ENCODE assay signal across 8 cellular contexts in genomic region chr11:62542750-62543567, GRCh38. TPM values are rescaled to one million over a fixed set of nuclear protein-coding genes. Genes with fewer than 3 reads are reported as not detected.
DNase-seq lines count a peak whose midpoint lies in the region; ATAC-seq and TF ChIP-seq lines count a peak whose summit lies in the region.

No MANE protein-coding gene starts in this region.

- no peaks in the 10 kb centered on the region for H3K9me3 Mint-ChIP-seq in natural killer cell

- no peaks in the 10 kb centered on the region for H3K27me3 Mint-ChIP-seq in natural killer cell (ENCODE audit: low read depth in 2 of 2)

- no peaks in the 10 kb centered on the region for H3K36me3 ChIP-seq in transverse colon

- H3K9me3 ChIP-seq in transverse colon, result no peaks in the 10 kb centered on the region

- DNase-seq in GM04503 (ENCODE audit: low read depth) (peak; percentile 43), HT-29 (ENCODE audit: low spot score) (peak; percentile 95), RPMI7951 (ENCODE audit: low read depth) (peak; percentile 75), fibroblast of peridontal ligament (ENCODE audit: extremely low read depth) (peak; percentile 80), natural killer cell (peak; percentile 67), transverse colon (peak; percentile 87)
- DNase-seq in activated effector memory CD4-positive, alpha-beta T cell treated with Interleukin-2 at 50 U/mL for 16 hours, result peak; percentile 56

- ATAC-seq in natural killer cell, result peak; percentile 59 to 70 (median 59)
- ATAC-seq in GM21528 (IDR thresholded peaks at IDR 0.05; ENCODE audit: low FRiP score, unreplicated experiment), result no peak

- TF ChIP-seq CTCF in natural killer cell (IDR thresholded peaks at IDR 0.05), result peak; percentile 96
- TF ChIP-seq CTCF in transverse colon (IDR thresholded peaks at IDR 0.05), result peak; percentile 99 to 100 (median 99)

- no peaks in the 10 kb centered on the region for H3K36me3 Mint-ChIP-seq in natural killer cell

- WGBS in transverse colon (ENCODE audit: low coverage in 1 of 2), 2 donors, result 11% methylated on average over 29 of the region's 30 CpGs; no CpG with 5 or more reads in 1 of the 2 donors

- no peak for TF ChIP-seq EP300 in transverse colon (IDR thresholded peaks at IDR 0.05; ENCODE audit: low read depth)

- H3K27ac ChIP-seq in transverse colon, result peak overlapping the region; percentile 96 to 100 (median 97)

- H3K27ac Mint-ChIP-seq in natural killer cell, result peak overlapping the region; percentile 92 to 94

- H3K4me1 Mint-ChIP-seq in natural killer cell, result peaks cover 71 to 82% of the 10 kb centered on the region in 2 donors

- peaks cover 52 to 80% (median 71%) of the 10 kb centered on the region in 4 donors for H3K4me1 ChIP-seq in transverse colon

- TF ChIP-seq POLR2A in transverse colon (IDR thresholded peaks at IDR 0.05), result no peak

- no peaks in the 10 kb centered on the region for H3K27me3 ChIP-seq in transverse colon

- in situ Hi-C loops in transverse colon (cut with MboI; ENCODE audit: low pct_ligation_motif_present in 1 of 4, low pct_unique_long_range_greater_than_20kb in 1 of 4, low sequenced_read_pairs in 3 of 4), result loop anchor here in 1 of 4 donors (10.0 kb wide), 1 partner anchor 118 kb away; no protein-coding TSS in a partner anchor

- peak overlapping the region; percentile 97 for H3K4me3 Mint-ChIP-seq in natural killer cell

- intact Hi-C loops in natural killer cell (cut with micrococcal nuclease), result loop anchor here (1.0 to 5.0 kb wide), 2 partner anchors 13 to 116 kb away; no protein-coding TSS in a partner anchor
- intact Hi-C loops in transverse colon (cut with DNase I; ENCODE audit: low total_unique reads), result loop anchor here (2.0 to 10.0 kb wide), 2 partner anchors 118 to 148 kb away; no protein-coding TSS in a partner anchor

- H3K4me3 ChIP-seq in transverse colon, result peak overlapping the region; percentile 74 to 96 (median 80)

RNA-seq across cellular contexts. Expression of gene AHNAK, which starts 3.6 kb away (rescaled TPM):
- total RNA-seq in HT-29 (2014; rRNA removed; shearing (Covaris generic)), result 281 and 282 TPM in 2 replicates
- 184 and 206 TPM in 2 replicates for total RNA-seq in RPMI7951 (2014; rRNA removed; shearing (Covaris generic))
- 100 to 1,000 TPM; 623 to 740 (median 677) TPM for total RNA-seq in natural killer cell
- total RNA-seq in transverse colon, result 1,000 to 10,000 TPM in 1 of 4 donors, 100 to 1,000 TPM in 3; 561 to 1,032 (median 742) TPM

RNA-seq across cellular contexts. Expression of gene EEF1G, which starts 30.7 kb away (rescaled TPM):
- total RNA-seq in HT-29 (2014; rRNA removed; shearing (Covaris generic)), result 1,888 and 1,945 TPM in 2 replicates
- total RNA-seq in RPMI7951 (2014; rRNA removed; shearing (Covaris generic)), result 841 and 1,053 TPM in 2 replicates
- 100 to 1,000 TPM; 628 to 754 (median 714) TPM for total RNA-seq in natural killer cell
- 1,000 to 10,000 TPM in 3 of 4 donors, 100 to 1,000 TPM in 1; 337 to 1,276 (median 1,207) TPM for total RNA-seq in transverse colon

RNA-seq across cellular contexts. Expression of gene TUT1, which starts 48.4 kb away (rescaled TPM):
- 19.3 and 25.1 TPM in 2 replicates for total RNA-seq in HT-29 (2014; rRNA removed; shearing (Covaris generic))
- 4.7 and 5.3 TPM in 2 replicates for total RNA-seq in RPMI7951 (2014; rRNA removed; shearing (Covaris generic))
- total RNA-seq in natural killer cell (10 to 100 TPM; 20.0 to 28.9 (median 26.2) TPM), transverse colon (10 to 100 TPM in 2 of 4 donors, 1 to 10 TPM in 2; 6.0 to 12.4 (median 9.8) TPM)

RNA-seq across cellular contexts. Expression of gene MTA2, which starts 58.7 kb away (rescaled TPM):
- 223 and 229 TPM in 2 replicates for total RNA-seq in HT-29 (2014; rRNA removed; shearing (Covaris generic))
- total RNA-seq in RPMI7951 (2014; rRNA removed; shearing (Covaris generic)), result 91.2 and 103 TPM in 2 replicates
- total RNA-seq in natural killer cell, result 100 to 1,000 TPM; 254 to 305 (median 259) TPM
- 10 to 100 TPM; 42.0 to 80.1 (median 62.1) TPM for total RNA-seq in transverse colon

Comparison
In these comparisons a context has a peak if more than half of its experiments do, and no peak if none do; other contexts are left out.
1. DNase-seq: peak in every context shown above with its lines; median percentile 95 in HT-29; 87 in transverse colon; 80 in fibroblast of peridontal ligament; 75 in RPMI7951; 67 in natural killer cell; 56 in activated effector memory CD4-positive, alpha-beta T cell treated with Interleukin-2 at 50 U/mL for 16 hours; 43 in GM04503.